21 cellular contexts compared by ENCODE assay signal in genomic region chr1:106747791-106748190, GRCh38.
DNase-seq lines count a peak whose midpoint lies in the region; ATAC-seq and TF ChIP-seq lines count a peak whose summit lies in the region.
"Had no signal": no experiment of that assay in that cellular context is flagged by ENCODE, and none has a peak within 500 bp of the region (broad histone marks: within the 10 kb centered on the region; RNA-seq: fewer than 3 reads in every experiment).

No MANE protein-coding gene starts in this region.

- H3K27me3 Mint-ChIP-seq in GM23338 (ENCODE audit: insufficient read depth, low read depth, poor library complexity) (no peaks in the 10 kb centered on the region), chondrocyte (ENCODE audit: low read depth) (no peaks in the 10 kb centered on the region)
- H3K27me3 Mint-ChIP-seq in activated CD4-positive, alpha-beta memory T cell treated with anti-CD3 and anti-CD28 coated beads, Interleukin-2, amount 10 ng/mL, durations not matched to agents 7 days and 5 days: no peaks in the 10 kb centered on the region
- H3K27me3 Mint-ChIP-seq: CD4-positive, alpha-beta T cell had no signal

- H3K9me3 ChIP-seq in ovary: no peaks in the 10 kb centered on the region
- no peaks in the 10 kb centered on the region for H3K9me3 ChIP-seq in transverse colon
- H3K9me3 ChIP-seq: BLaER1 treated with 17β-estradiol and CSF1 and Interleukin-3, amounts not matched to agents 10 nM and 100 nM had no signal

- no peaks in the 10 kb centered on the region for H3K9me2 ChIP-seq in GM23338 (ENCODE audit: insufficient read depth)

- WGBS in ovary, 3 donors: 90 to 93% (median 93%) methylated on average over 15 of the region's 15 CpGs
- WGBS in transverse colon (ENCODE audit: low coverage in 1 of 2), 2 donors: 89 to 100% methylated on average over 1 to 15 of the region's 15 CpGs

- no peaks in the 10 kb centered on the region for H4K20me1 ChIP-seq in GM23338 (replicated peaks; ENCODE audit: insufficient read depth)
- H4K20me1 ChIP-seq: BLaER1 treated with 17β-estradiol and CSF1 and Interleukin-3, amounts not matched to agents 10 nM and 100 nM had no signal

- in situ Hi-C loops in transverse colon (cut with MboI; ENCODE audit: low pct_ligation_motif_present in 1 of 4, low pct_unique_long_range_greater_than_20kb in 1 of 4, low sequenced_read_pairs in 3 of 4): no loop called here

- H3K27ac Mint-ChIP-seq in GM23338 (peak overlapping the region; percentile 83), chondrocyte (ENCODE audit: unreplicated experiment) (no peak overlapping the region)
- no peak overlapping the region for H3K27ac Mint-ChIP-seq in activated CD4-positive, alpha-beta memory T cell treated with anti-CD3 and anti-CD28 coated beads, Interleukin-2, amount 10 ng/mL, durations not matched to agents 7 days and 5 days
- H3K27ac Mint-ChIP-seq: CD4-positive, alpha-beta T cell had no signal

- H3K4me1 Mint-ChIP-seq in GM23338 (peaks cover 56% of the 10 kb centered on the region), chondrocyte (ENCODE audit: low read depth) (no peaks in the 10 kb centered on the region)
- no peaks in the 10 kb centered on the region for H3K4me1 Mint-ChIP-seq in activated CD4-positive, alpha-beta memory T cell treated with anti-CD3 and anti-CD28 coated beads, Interleukin-2, amount 10 ng/mL, durations not matched to agents 7 days and 5 days

- H3K4me3 ChIP-seq in GM23338 (no peak overlapping the region), ovary (no peak overlapping the region), transverse colon (no peak overlapping the region)
- H3K4me3 ChIP-seq: BLaER1 treated with 17β-estradiol and CSF1 and Interleukin-3, amounts not matched to agents 10 nM and 100 nM had no signal

- H3K4me3 Mint-ChIP-seq in GM23338 (no peak overlapping the region), chondrocyte (ENCODE audit: unreplicated experiment) (no peak overlapping the region)
- H3K4me3 Mint-ChIP-seq in activated CD4-positive, alpha-beta memory T cell treated with anti-CD3 and anti-CD28 coated beads, Interleukin-2, amount 10 ng/mL, durations not matched to agents 7 days and 5 days: no peak overlapping the region
- H3K4me3 Mint-ChIP-seq: CD4-positive, alpha-beta T cell had no signal

- H3K36me3 ChIP-seq in GM23338 (ENCODE audit: insufficient read depth) (no peaks in the 10 kb centered on the region), ovary (no peaks in the 10 kb centered on the region), transverse colon (no peaks in the 10 kb centered on the region)
- H3K36me3 ChIP-seq: BLaER1 treated with 17β-estradiol and CSF1 and Interleukin-3, amounts not matched to agents 10 nM and 100 nM had no signal

- no peak overlapping the region for H3K4me2 ChIP-seq in GM23338
- H3K4me2 ChIP-seq: BLaER1 treated with 17β-estradiol and CSF1 and Interleukin-3, amounts not matched to agents 10 nM and 100 nM; KMS-11 had no signal

- TF ChIP-seq POLR2A in ovary (IDR thresholded peaks at IDR 0.05) (no peak), transverse colon (IDR thresholded peaks at IDR 0.05) (no peak)

- CTCF ChIA-PET in activated CD4-positive, alpha-beta memory T cell treated with anti-CD3 and anti-CD28 coated beads, Interleukin-2, amount 10 ng/mL, durations not matched to agents 7 days and 5 days (lab: Charles Lee): no interaction called here

- no peaks in the 10 kb centered on the region for H3K9me3 Mint-ChIP-seq in GM23338
- H3K9me3 Mint-ChIP-seq in chondrocyte (ENCODE audit: low read depth): no peaks in the 10 kb centered on the region
- no peaks in the 10 kb centered on the region for H3K9me3 Mint-ChIP-seq in activated CD4-positive, alpha-beta memory T cell treated with anti-CD3 and anti-CD28 coated beads, Interleukin-2, amount 10 ng/mL, durations not matched to agents 7 days and 5 days

- peak; percentile 31; the same call in 2 of the 3 replicates for ATAC-seq in GM23338

- no peak for TF ChIP-seq CTCF in GM23338 (conservative IDR thresholded peaks at IDR 0.05; ENCODE audit: low read depth in 2 of 2)
- TF ChIP-seq CTCF in chondrocyte (IDR thresholded peaks at IDR 0.05): no peak
- TF ChIP-seq CTCF in ovary (IDR thresholded peaks at IDR 0.05): no peak
- no peak for TF ChIP-seq CTCF in transverse colon (IDR thresholded peaks at IDR 0.05)

- POLR2A ChIA-PET in activated CD4-positive, alpha-beta memory T cell treated with anti-CD3 and anti-CD28 coated beads, Interleukin-2, amount 10 ng/mL, durations not matched to agents 7 days and 5 days (lab: Charles Lee): no interaction called here

- no peaks in the 10 kb centered on the region for H3F3A ChIP-seq in GM23338 (replicated peaks; ENCODE audit: low read depth)

- intact Hi-C loops in ovary (cut with DNase I) (no loop called here), transverse colon (cut with DNase I; ENCODE audit: low total_unique reads) (no loop called here)

- peak overlapping the region; percentile 87 for H3K27ac ChIP-seq in GM23338 (ENCODE audit: low read depth)
- no peak overlapping the region for H3K27ac ChIP-seq in ovary
- no peak overlapping the region for H3K27ac ChIP-seq in transverse colon
- H3K27ac ChIP-seq: BLaER1 treated with 17β-estradiol and CSF1 and Interleukin-3, amounts not matched to agents 10 nM and 100 nM; KMS-11 had no signal

- H3K36me3 Mint-ChIP-seq in GM23338 (ENCODE audit: low read depth): no peaks in the 10 kb centered on the region
- no peaks in the 10 kb centered on the region for H3K36me3 Mint-ChIP-seq in chondrocyte (ENCODE audit: low read depth)
- H3K36me3 Mint-ChIP-seq in activated CD4-positive, alpha-beta memory T cell treated with anti-CD3 and anti-CD28 coated beads, Interleukin-2, amount 10 ng/mL, durations not matched to agents 7 days and 5 days (ENCODE audit: low read depth): no peaks in the 10 kb centered on the region

- H3K4me1 ChIP-seq in GM23338 (ENCODE audit: insufficient read depth) (peaks cover 33% of the 10 kb centered on the region), ovary (ENCODE audit: insufficient read depth) (no peaks in the 10 kb centered on the region), transverse colon (no peaks in the 10 kb centered on the region)
- H3K4me1 ChIP-seq: BLaER1 treated with 17β-estradiol and CSF1 and Interleukin-3, amounts not matched to agents 10 nM and 100 nM had no signal

- DNase-seq in Daoy (ENCODE audit: low read depth) (peak; percentile 4), GM23338 (ENCODE audit: low spot score) (peak; percentile 16), chondrocyte (ENCODE audit: low spot score) (peak; percentile 48), ovary (peak in 3 of 5 donors; percentile 4 to 17 (median 4)), transverse colon (no peak), NCI-H2081 treated with DMSO at 0.1 percent for 48 hours (lab: John Stamatoyannopoulos, UW) (no peak)
- no peak for DNase-seq in stimulated activated naive CD4-positive, alpha-beta T cell (lab: John Stamatoyannopoulos, UW)
- DNase-seq in activated CD4-positive, alpha-beta memory T cell treated with anti-CD3 and anti-CD28 coated beads, Interleukin-2, amount 10 ng/mL, durations not matched to agents 7 days and 5 days: no peak
- DNase-seq: AML-193; CD4-positive, alpha-beta T cell; GDM1; IMR-90; MM.1S; NCI-H1694; NCI-H2029 treated with DMSO at 0.1 percent for 48 hours; NCI-H2227 treated with DMSO at 0.1 percent for 48 hours; NCI-H526 treated with DMSO at 0.1 percent for 48 hours; RPMI8226; SHP77 treated with DMSO at 0.1 percent for 48 hours had no signal

- H3K79me2 ChIP-seq in GM23338 (replicated peaks; ENCODE audit: insufficient read depth): no peaks in the 10 kb centered on the region

- TF ChIP-seq EP300 in ovary (IDR thresholded peaks at IDR 0.05) (no peak), transverse colon (IDR thresholded peaks at IDR 0.05; ENCODE audit: low read depth) (no peak)

- H2AFZ ChIP-seq in GM23338: no peak overlapping the region

- H3K27me3 ChIP-seq in GM23338 (ENCODE audit: insufficient read depth): no peaks in the 10 kb centered on the region
- H3K27me3 ChIP-seq in ovary: no peaks in the 10 kb centered on the region
- H3K27me3 ChIP-seq in transverse colon: no peaks in the 10 kb centered on the region
- H3K27me3 ChIP-seq: BLaER1 treated with 17β-estradiol and CSF1 and Interleukin-3, amounts not matched to agents 10 nM and 100 nM had no signal

TF ChIP-seq in GM23338, 12 proteins besides CTCF, POLR2A, EP300 and RAD21 (continues in another document):
- TF ChIP-seq ZNF114 (CRISPR knock-in tag; IDR thresholded peaks at IDR 0.05): no peak
- TF ChIP-seq CREB1 (CRISPR knock-in tag; IDR thresholded peaks at IDR 0.05; ENCODE audit: low read depth): no peak

Comparison
In these comparisons a context has a peak if more than half of its experiments do, and no peak if none do; other contexts are left out.
1. DNase-seq: peak in Daoy (single experiment), GM23338 (single experiment), chondrocyte (single experiment) and ovary (3 of 5); none in transverse colon (single experiment), stimulated activated naive CD4-positive, alpha-beta T cell (0 of 6), activated CD4-positive, alpha-beta memory T cell treated with anti-CD3 and anti-CD28 coated beads, Interleukin-2, amount 10 ng/mL, durations not matched to agents 7 days and 5 days (single experiment) and NCI-H2081 treated with DMSO at 0.1 percent for 48 hours (single experiment).